In genomic region chr17:78185981-78186688, GRCh38 we compare ENCODE assay signal across 6 cellular contexts. TPM values are rescaled to one million over a fixed set of nuclear protein-coding genes. Genes with fewer than 3 reads are reported as not detected.
DNase-seq lines count a peak whose midpoint lies in the region; ATAC-seq, FAIRE-seq and TF ChIP-seq lines count a peak whose summit lies in the region.

No MANE protein-coding gene starts in this region.

- intact Hi-C loops in endothelial cell of umbilical vein (cut with micrococcal nuclease), result loop anchor here (5.0 kb wide), 2 partner anchors 229 to 354 kb away; partner anchors contain the start of gene TNRC6C

- H3K36me3 Mint-ChIP-seq in stimulated activated memory B cell treated with anti-CD40 and anti-IgM and Interleukin-4, amounts not matched to agents 10 μg/mL and 1 μg/mL and 100 μg/mL, for 72 hours, result peaks cover 13% of the 10 kb centered on the region

- no peak overlapping the region for H3K27ac ChIP-seq in endothelial cell of umbilical vein (ENCODE audit: insufficient read depth, low read depth, low read length)

- ATAC-seq in stimulated activated memory B cell treated with anti-CD40 and anti-IgM and Interleukin-4, amounts not matched to agents 10 μg/mL and 1 μg/mL and 100 μg/mL, for 72 hours, result peak; percentile 1

- CTCF ChIA-PET in endothelial cell of umbilical vein (lab: Charles Lee), result interaction anchor here (0.6 to 3.3 kb wide), 8 partner anchors 8 to 236 kb away, joined by 3 to 24 read pairs (median 6); no protein-coding TSS in a partner anchor

- H3K4me2 ChIP-seq in endothelial cell of umbilical vein (ENCODE audit: insufficient read depth, low read length), result peak overlapping the region; percentile 86

- H3K36me3 ChIP-seq in endothelial cell of umbilical vein (ENCODE audit: control insufficient read depth in 2 of 2, extremely low read depth in 1 of 2, insufficient read depth in 2 of 2, low read length in 2 of 2), result peaks cover 0 to 2% of the 10 kb centered on the region in 2 experiments

- peak; percentile 83 for DNase-seq in CMK (ENCODE audit: low read depth)
- DNase-seq in NCI-H69 (lab: John Stamatoyannopoulos, UW), result peak; percentile 69
- no peak for DNase-seq in endothelial cell of umbilical vein (ENCODE audit: low read depth, low spot score)
- DNase-seq in midbrain (lab: John Stamatoyannopoulos, UW), result no peak
- no peak for DNase-seq in stimulated activated CD4-positive, alpha-beta T cell treated with anti-CD3 and anti-CD28 coated beads, Interleukin-2, amount 100 ng/mL, for 48 hours

- peak overlapping the region; percentile 62 for H3K9ac ChIP-seq in endothelial cell of umbilical vein (replicated peaks; ENCODE audit: extremely low read depth, insufficient read depth, low read length)

- dilution Hi-C loops in endothelial cell of umbilical vein (cut with MboI; ENCODE audit: extremely low pct_ligation_motif_present, low sequenced_read_pairs), result no loop called here

- peaks cover 11% of the 10 kb centered on the region for H3K4me1 ChIP-seq in endothelial cell of umbilical vein (ENCODE audit: control insufficient read depth, extremely low read depth, insufficient read depth, low read length)

- peak overlapping the region; percentile 78 for H3K4me3 Mint-ChIP-seq in stimulated activated memory B cell treated with anti-CD40 and anti-IgM and Interleukin-4, amounts not matched to agents 10 μg/mL and 1 μg/mL and 100 μg/mL, for 72 hours

- no peak for TF ChIP-seq CTCF in endothelial cell of umbilical vein (IDR thresholded peaks at IDR 0.05; ENCODE audit: extremely low read depth in 1 of 2, insufficient read depth in 1 of 2, low read depth in 1 of 2, low read length in 2 of 2)

- no peaks in the 10 kb centered on the region for H4K20me1 ChIP-seq in endothelial cell of umbilical vein (replicated peaks; ENCODE audit: control insufficient read depth, extremely low read depth, insufficient read depth, low read length)

- TF ChIP-seq POLR2A in endothelial cell of umbilical vein (IDR thresholded peaks at IDR 0.05; ENCODE audit: low read depth, low read length), result no peak

- H3K27ac Mint-ChIP-seq in stimulated activated memory B cell treated with anti-CD40 and anti-IgM and Interleukin-4, amounts not matched to agents 10 μg/mL and 1 μg/mL and 100 μg/mL, for 72 hours, result peak overlapping the region; percentile 3

- POLR2A ChIA-PET in endothelial cell of umbilical vein (lab: Charles Lee), result interaction anchor here (0.7 to 1.7 kb wide), 3 partner anchors 10 to 91 kb away, joined by 3 to 5 read pairs (median 3); no protein-coding TSS in a partner anchor

- H3K9me1 ChIP-seq in endothelial cell of umbilical vein (replicated peaks; ENCODE audit: control insufficient read depth, extremely low read depth, insufficient read depth, low read length), result no peaks in the 10 kb centered on the region

- no peaks in the 10 kb centered on the region for H3K27me3 Mint-ChIP-seq in stimulated activated memory B cell treated with anti-CD40 and anti-IgM and Interleukin-4, amounts not matched to agents 10 μg/mL and 1 μg/mL and 100 μg/mL, for 72 hours

- H3K9me3 Mint-ChIP-seq in stimulated activated memory B cell treated with anti-CD40 and anti-IgM and Interleukin-4, amounts not matched to agents 10 μg/mL and 1 μg/mL and 100 μg/mL, for 72 hours, result no peaks in the 10 kb centered on the region

- no peaks in the 10 kb centered on the region for H3K9me3 ChIP-seq in endothelial cell of umbilical vein (replicated peaks; ENCODE audit: control insufficient read depth, insufficient read depth, low read length)

- H2AFZ ChIP-seq in endothelial cell of umbilical vein (ENCODE audit: low read depth, low read length), result peak overlapping the region; percentile 75

- peak overlapping the region in 2 of 3 experiments; percentile 24 to 68 for H3K4me3 ChIP-seq in endothelial cell of umbilical vein (replicated peaks in 1 of 3; ENCODE audit: insufficient read depth in 1 of 3, low read depth in 1 of 3, low read length in 3 of 3)

- peaks cover 28% of the 10 kb centered on the region for H3K4me1 Mint-ChIP-seq in stimulated activated memory B cell treated with anti-CD40 and anti-IgM and Interleukin-4, amounts not matched to agents 10 μg/mL and 1 μg/mL and 100 μg/mL, for 72 hours

- peaks cover 19% of the 10 kb centered on the region for H3K79me2 ChIP-seq in endothelial cell of umbilical vein (ENCODE audit: control insufficient read depth, insufficient read depth, low read length)

- peak; percentile 66 for FAIRE-seq in endothelial cell of umbilical vein (lab: Jason Lieb, UNC)

- TSS peak; percentile 25 for BruUV-seq in endothelial cell of umbilical vein (replicated peaks; lab: Mats Ljungman, UMichigan)

- no peaks in the 10 kb centered on the region for H3K27me3 ChIP-seq in endothelial cell of umbilical vein (ENCODE audit: control insufficient read depth in 2 of 2, insufficient read depth in 2 of 2, low read length in 2 of 2)

TF ChIP-seq in endothelial cell of umbilical vein, 7 proteins besides CTCF, POLR2A, EP300 and RAD21:
- TF ChIP-seq FOS (IDR thresholded peaks at IDR 0.05; ENCODE audit: borderline replicate concordance, insufficient read depth, low read length), result no peak
- TF ChIP-seq POLR2AphosphoS5 (IDR thresholded peaks at IDR 0.05; ENCODE audit: insufficient read depth, low read depth, low read length), result no peak
- no peak for TF ChIP-seq EZH2 (IDR thresholded peaks at IDR 0.05; ENCODE audit: borderline replicate concordance, low read depth, low read length, severe bottlenecking)
- no peak for TF ChIP-seq JUN (IDR thresholded peaks at IDR 0.05; ENCODE audit: borderline replicate concordance, insufficient read depth, insufficient read length, low read depth)
- no peak for TF ChIP-seq MYC (IDR thresholded peaks at IDR 0.05; ENCODE audit: low read depth, low read length)
- no peak for TF ChIP-seq MAX (IDR thresholded peaks at IDR 0.05; ENCODE audit: insufficient read depth, insufficient read length)
- no peak for TF ChIP-seq GATA2 (IDR thresholded peaks at IDR 0.05; ENCODE audit: insufficient read depth, insufficient read length, low read depth, low read length)

RNA-seq across cellular contexts. Expression of gene TK1, which starts 0.7 kb away (rescaled TPM):
- 110 and 111 TPM in 2 replicates for total RNA-seq in endothelial cell of umbilical vein
- 159 and 174 TPM in 2 replicates for polyA plus RNA-seq in endothelial cell of umbilical vein
- 132 and 151 TPM in 2 replicates for polyA plus RNA-seq in endothelial cell of umbilical vein (2011; cell fraction: cytosol; rRNA removed)
- 73.7 and 83.5 TPM in 2 replicates for polyA plus RNA-seq in endothelial cell of umbilical vein (2011; cell fraction: nucleus; rRNA removed)
- 55.8 and 72.4 TPM in 2 replicates for polyA plus RNA-seq in endothelial cell of umbilical vein (2012)
- 65.8 and 76.3 TPM in 2 replicates for polyA minus RNA-seq in endothelial cell of umbilical vein
- 114 TPM for polyA minus RNA-seq in endothelial cell of umbilical vein (2011; cell fraction: cytosol; rRNA and poly(A)+ RNA removed)
- 23.5 and 26.9 TPM in 2 replicates for polyA minus RNA-seq in endothelial cell of umbilical vein (2011; cell fraction: nucleus; rRNA and poly(A)+ RNA removed)

RNA-seq across cellular contexts. Expression of gene AFMID, which starts 1.0 kb away (rescaled TPM):
- 33.5 and 46.3 TPM in 2 replicates for total RNA-seq in endothelial cell of umbilical vein
- 39.0 and 42.9 TPM in 2 replicates for polyA plus RNA-seq in endothelial cell of umbilical vein
- polyA plus RNA-seq in endothelial cell of umbilical vein (2011; cell fraction: cytosol; rRNA removed), result 51.2 and 56.3 TPM in 2 replicates
- 41.7 and 57.7 TPM in 2 replicates for polyA plus RNA-seq in endothelial cell of umbilical vein (2011; cell fraction: nucleus; rRNA removed)
- 38.3 and 56.8 TPM in 2 replicates for polyA plus RNA-seq in endothelial cell of umbilical vein (2012)
- polyA minus RNA-seq in endothelial cell of umbilical vein, result 41.5 and 53.4 TPM in 2 replicates
- 21.1 TPM for polyA minus RNA-seq in endothelial cell of umbilical vein (2011; cell fraction: cytosol; rRNA and poly(A)+ RNA removed)
- polyA minus RNA-seq in endothelial cell of umbilical vein (2011; cell fraction: nucleus; rRNA and poly(A)+ RNA removed), result 11.2 and 16.5 TPM in 2 replicates

RNA-seq across cellular contexts. Expression of gene SYNGR2, which starts 17.8 kb away (rescaled TPM):
- total RNA-seq in endothelial cell of umbilical vein, result 58.6 and 65.9 TPM in 2 replicates
- polyA plus RNA-seq in endothelial cell of umbilical vein, result 281 and 431 TPM in 2 replicates
- polyA plus RNA-seq in endothelial cell of umbilical vein (2011; cell fraction: cytosol; rRNA removed), result 97.5 and 128 TPM in 2 replicates
- polyA plus RNA-seq in endothelial cell of umbilical vein (2011; cell fraction: nucleus; rRNA removed), result 46.6 and 51.0 TPM in 2 replicates
- polyA plus RNA-seq in endothelial cell of umbilical vein (2012), result 63.4 and 110 TPM in 2 replicates
- polyA minus RNA-seq in endothelial cell of umbilical vein, result 144 and 146 TPM in 2 replicates
- 62.3 TPM for polyA minus RNA-seq in endothelial cell of umbilical vein (2011; cell fraction: cytosol; rRNA and poly(A)+ RNA removed)
- 15.9 and 17.9 TPM in 2 replicates for polyA minus RNA-seq in endothelial cell of umbilical vein (2011; cell fraction: nucleus; rRNA and poly(A)+ RNA removed)

RNA-seq across cellular contexts. Expression of gene BIRC5, which starts 27.9 kb away (rescaled TPM):
- 74.6 and 85.8 TPM in 2 replicates for total RNA-seq in endothelial cell of umbilical vein
- 26.3 and 32.8 TPM in 2 replicates for polyA plus RNA-seq in endothelial cell of umbilical vein
- polyA plus RNA-seq in endothelial cell of umbilical vein (2011; cell fraction: cytosol; rRNA removed), result 32.8 and 37.5 TPM in 2 replicates
- polyA plus RNA-seq in endothelial cell of umbilical vein (2011; cell fraction: nucleus; rRNA removed), result 17.7 and 25.5 TPM in 2 replicates
- polyA plus RNA-seq in endothelial cell of umbilical vein (2012), result 29.7 and 51.2 TPM in 2 replicates
- 25.2 and 42.4 TPM in 2 replicates for polyA minus RNA-seq in endothelial cell of umbilical vein
- 60.3 TPM for polyA minus RNA-seq in endothelial cell of umbilical vein (2011; cell fraction: cytosol; rRNA and poly(A)+ RNA removed)
- polyA minus RNA-seq in endothelial cell of umbilical vein (2011; cell fraction: nucleus; rRNA and poly(A)+ RNA removed), result 10.7 and 21.0 TPM in 2 replicates

RNA-seq across cellular contexts. Expression of gene C17orf99, which starts 40.0 kb away (rescaled TPM):
- total RNA-seq in endothelial cell of umbilical vein, result not detected in 2 replicates
- not detected in 2 replicates for polyA plus RNA-seq in endothelial cell of umbilical vein
- not detected in 2 replicates for polyA plus RNA-seq in endothelial cell of umbilical vein (2011; cell fraction: cytosol; rRNA removed)
- not detected in 2 replicates for polyA plus RNA-seq in endothelial cell of umbilical vein (2011; cell fraction: nucleus; rRNA removed)
- not detected in 2 replicates for polyA plus RNA-seq in endothelial cell of umbilical vein (2012)
- polyA minus RNA-seq in endothelial cell of umbilical vein, result not detected in 2 replicates
- not detected for polyA minus RNA-seq in endothelial cell of umbilical vein (2011; cell fraction: cytosol; rRNA and poly(A)+ RNA removed)
- not detected in 2 replicates for polyA minus RNA-seq in endothelial cell of umbilical vein (2011; cell fraction: nucleus; rRNA and poly(A)+ RNA removed)

Comparison
In these comparisons a context has a peak if more than half of its experiments do, and no peak if none do; other contexts are left out.
1. DNase-seq: peak in CMK (single experiment) and NCI-H69 (single experiment); none in endothelial cell of umbilical vein (single experiment), midbrain (single experiment) and stimulated activated CD4-positive, alpha-beta T cell treated with anti-CD3 and anti-CD28 coated beads, Interleukin-2, amount 100 ng/mL, for 48 hours (0 of 2).